In genomic region chr19:55340144-55340783, GRCh38 we compare ENCODE assay signal across 8 cellular contexts. TPM values are rescaled to one million over a fixed set of nuclear protein-coding genes. Genes with fewer than 3 reads are reported as not detected.
DNase-seq lines count a peak whose midpoint lies in the region; ATAC-seq and TF ChIP-seq lines count a peak whose summit lies in the region.

No MANE protein-coding gene starts in this region.

- H3K79me2 ChIP-seq in Loucy (ENCODE audit: insufficient read depth, low read length): peaks cover 29% of the 10 kb centered on the region

- no peaks in the 10 kb centered on the region for H3K9me2 ChIP-seq in Loucy (replicated peaks; ENCODE audit: low read depth, low read length)

- BruUV-seq in MCF 10A (replicated peaks; lab: Mats Ljungman, UMichigan): no TSS peak

- H4K20me1 ChIP-seq in BLaER1 treated with 17β-estradiol and CSF1 and Interleukin-3, amounts not matched to agents 10 nM and 100 nM: peaks cover 6 to 36% (median 10%) of the 10 kb centered on the region in 11 experiments; a peak in 14 of 22 replicates
- peaks cover 25% of the 10 kb centered on the region for H4K20me1 ChIP-seq in Loucy (ENCODE audit: insufficient read depth, low read length, poor library complexity, severe bottlenecking)

- POLR2A ChIA-PET in MCF 10A (lab: Yijun Ruan, JAX): interaction anchor here (0.7 to 5.1 kb wide), 9 partner anchors 18 to 222 kb away, joined by 3 to 98 read pairs (median 5); partner anchors contain the start of genes IL11, PPP1R12C, PPP6R1 and RPL28

- intact Hi-C loops in MCF 10A (cut with micrococcal nuclease): no loop called here
- intact Hi-C loops in aorta (cut with DNase I): loop anchor here in 1 of 2 donors (5.0 kb wide), 1 partner anchor 42 kb away; the partner anchor contains the start of gene TMEM238

- peak overlapping the region; percentile 100 for H3K27ac Mint-ChIP-seq in MCF 10A (ENCODE audit: low read depth, unreplicated experiment)

- H3K4me2 ChIP-seq in BLaER1 treated with 17β-estradiol and CSF1 and Interleukin-3, amounts not matched to agents 10 nM and 100 nM: peak overlapping the region; percentile 96 to 100 (median 99)
- peak overlapping the region; percentile 95 for H3K4me2 ChIP-seq in Loucy (ENCODE audit: low read depth, low read length, poor library complexity, severe bottlenecking)

- no peak overlapping the region for H2AFZ ChIP-seq in Loucy (ENCODE audit: low read length)

- CTCF ChIA-PET in MCF 10A (lab: Yijun Ruan, JAX): interaction anchor here (0.6 to 1.0 kb wide), 2 partner anchors 9 to 127 kb away, joined by 3 to 8 read pairs; no protein-coding TSS in a partner anchor

- TF ChIP-seq CTCF in Loucy (conservative IDR thresholded peaks at IDR 0.05; ENCODE audit: low read length) (no peak), MCF 10A (IDR thresholded peaks at IDR 0.05; ENCODE audit: unreplicated experiment) (no peak)

- H3K4me3 ChIP-seq in BLaER1 treated with 17β-estradiol and CSF1 and Interleukin-3, amounts not matched to agents 10 nM and 100 nM: peak overlapping the region; percentile 68 to 85 (median 77)
- H3K4me3 ChIP-seq in Loucy (ENCODE audit: low read length, poor library complexity, severe bottlenecking) (peak overlapping the region; percentile 99), mesodermal cell (ENCODE audit: extremely low read depth, insufficient read depth, low read length, poor library complexity, severe bottlenecking) (peak overlapping the region; percentile 77), aorta (ENCODE audit: low read length in 2 of 2) (peak overlapping the region; percentile 48 to 56)

- H3K4me3 Mint-ChIP-seq in MCF 10A (ENCODE audit: unreplicated experiment): peak overlapping the region; percentile 80

- peaks cover 16 to 38% (median 22%) of the 10 kb centered on the region in 11 experiments; a peak in 21 of 22 replicates for H3K36me3 ChIP-seq in BLaER1 treated with 17β-estradiol and CSF1 and Interleukin-3, amounts not matched to agents 10 nM and 100 nM
- H3K36me3 ChIP-seq in Loucy (ENCODE audit: insufficient read depth, low read length): no peaks in the 10 kb centered on the region
- peaks cover 34% of the 10 kb centered on the region for H3K36me3 ChIP-seq in mesodermal cell (ENCODE audit: control insufficient read depth, insufficient read depth, low read length)
- no peaks in the 10 kb centered on the region for H3K36me3 ChIP-seq in aorta (ENCODE audit: control insufficient read depth in 1 of 2, insufficient read depth in 2 of 2, low read length in 1 of 2)

- peaks cover 36% of the 10 kb centered on the region for H3K36me3 Mint-ChIP-seq in MCF 10A (ENCODE audit: insufficient read depth, unreplicated experiment)

- H3K9me3 Mint-ChIP-seq in MCF 10A (ENCODE audit: unreplicated experiment): no peaks in the 10 kb centered on the region

- H3K9me3 ChIP-seq in BLaER1 treated with 17β-estradiol and CSF1 and Interleukin-3, amounts not matched to agents 10 nM and 100 nM (replicated peaks in 1 of 11): no peaks in the 10 kb centered on the region
- no peaks in the 10 kb centered on the region for H3K9me3 ChIP-seq in Loucy (ENCODE audit: insufficient read depth, low read depth, low read length)
- H3K9me3 ChIP-seq in mesodermal cell (ENCODE audit: control insufficient read depth, low read length): no peaks in the 10 kb centered on the region
- no peaks in the 10 kb centered on the region for H3K9me3 ChIP-seq in aorta (ENCODE audit: control insufficient read depth, low read length)

- peak overlapping the region; percentile 77 to 87 (median 81) for H3K27ac ChIP-seq in BLaER1 treated with 17β-estradiol and CSF1 and Interleukin-3, amounts not matched to agents 10 nM and 100 nM
- H3K27ac ChIP-seq in mesodermal cell (ENCODE audit: low read depth, low read length, severe bottlenecking) (peak overlapping the region; percentile 59), aorta (ENCODE audit: low read depth in 1 of 2, low read length in 2 of 2) (no peak overlapping the region)

- H3F3A ChIP-seq in Loucy (ENCODE audit: low read depth): no peaks in the 10 kb centered on the region

- peak overlapping the region; percentile 84 to 92 (median 89) for H3K9ac ChIP-seq in BLaER1 treated with 17β-estradiol and CSF1 and Interleukin-3, amounts not matched to agents 10 nM and 100 nM
- H3K9ac ChIP-seq in Loucy (ENCODE audit: low read depth, low read length, poor library complexity, severe bottlenecking): peak overlapping the region; percentile 99

- H3K4me1 ChIP-seq in BLaER1 treated with 17β-estradiol and CSF1 and Interleukin-3, amounts not matched to agents 10 nM and 100 nM: peaks cover 26 to 61% (median 54%) of the 10 kb centered on the region in 10 experiments
- H3K4me1 ChIP-seq in Loucy (ENCODE audit: insufficient read depth, low read length, poor library complexity, severe bottlenecking) (peaks cover 29% of the 10 kb centered on the region), mesodermal cell (ENCODE audit: control insufficient read depth, insufficient read depth, low read length, poor library complexity, severe bottlenecking) (peaks cover 12% of the 10 kb centered on the region), aorta (ENCODE audit: control insufficient read depth in 1 of 2, insufficient read depth in 2 of 2, low read length in 2 of 2) (no peaks in the 10 kb centered on the region)

- peaks cover 39% of the 10 kb centered on the region for H3K4me1 Mint-ChIP-seq in MCF 10A (ENCODE audit: insufficient read depth, unreplicated experiment)

- 6% methylated on average over 13 to 15 of the region's 15 CpGs for WGBS in mesodermal cell (ENCODE audit: insufficient coverage in 2 of 2), 2 experiments
- WGBS in aorta, 2 donors: 3 to 9% methylated on average over 12 to 15 of the region's 15 CpGs

- no peaks in the 10 kb centered on the region for H3K27me3 ChIP-seq in BLaER1 treated with 17β-estradiol and CSF1 and Interleukin-3, amounts not matched to agents 10 nM and 100 nM
- H3K27me3 ChIP-seq in Loucy (ENCODE audit: insufficient read depth, low read length, poor library complexity, severe bottlenecking) (no peaks in the 10 kb centered on the region), aorta (ENCODE audit: control insufficient read depth in 1 of 2, insufficient read depth in 2 of 2, low read length in 1 of 2) (no peaks in the 10 kb centered on the region)

- ATAC-seq in aorta (ENCODE audit: low FRiP score) (no peak), HG03442 (IDR thresholded peaks at IDR 0.05; ENCODE audit: unreplicated experiment) (no peak), GM21529 (IDR thresholded peaks at IDR 0.05; ENCODE audit: unreplicated experiment) (no peak)

- no peak for DNase-seq in MCF 10A (ENCODE audit: unreplicated experiment)
- no peak for DNase-seq in aorta
- DNase-seq in NCI-H187 (lab: John Stamatoyannopoulos, UW): no peak

- H3K27me3 Mint-ChIP-seq in MCF 10A (ENCODE audit: insufficient read depth, unreplicated experiment): no peaks in the 10 kb centered on the region

RNA-seq across cellular contexts. Expression of gene KMT5C, which starts 0.6 kb away (rescaled TPM):
- total RNA-seq in MCF 10A (2022): 12.9 and 16.8 TPM in 2 replicates
- polyA plus RNA-seq in mesodermal cell (2013, experiment 1 of 2): 28.9 TPM
- polyA plus RNA-seq in mesodermal cell (2013, experiment 2 of 2): 23.8 TPM
- total RNA-seq in aorta: 10 to 100 TPM in 1 of 2 donors, 1 to 10 TPM in 1; 4.5 to 12.8 TPM
- polyA plus RNA-seq in aorta: 10 to 100 TPM in 1 of 2 donors, 1 to 10 TPM in 1; 3.4 to 13.2 TPM

RNA-seq across cellular contexts. Expression of gene COX6B2, which starts 14.3 kb away (rescaled TPM):
- total RNA-seq in MCF 10A (2022) (0.33 and 0.93 TPM in 2 replicates), aorta (under 1 TPM; 0.19 to 0.99 TPM)
- polyA plus RNA-seq in mesodermal cell (2013, experiment 1 of 2): 5.6 TPM
- 1.2 TPM for polyA plus RNA-seq in mesodermal cell (2013, experiment 2 of 2)
- not detected for polyA plus RNA-seq in aorta

RNA-seq across cellular contexts. Expression of gene TMEM150B, which starts 15.1 kb away (rescaled TPM):
- total RNA-seq in MCF 10A (2022): not detected in 2 replicates
- polyA plus RNA-seq in mesodermal cell (2013, experiment 1 of 2): not detected
- not detected for polyA plus RNA-seq in mesodermal cell (2013, experiment 2 of 2)
- total RNA-seq in aorta: 1 to 10 TPM; 2.9 to 9.6 TPM
- 1 to 10 TPM in 1 of 2 donors, under 1 TPM in 1; 0.72 to 5.5 TPM for polyA plus RNA-seq in aorta

RNA-seq across cellular contexts. Expression of gene GARIN5B, which starts 22.8 kb away (rescaled TPM):
- total RNA-seq in MCF 10A (2022) (not detected in 2 replicates), aorta (not detected)
- polyA plus RNA-seq in mesodermal cell (2013, experiment 1 of 2): 0.44 TPM
- polyA plus RNA-seq in mesodermal cell (2013, experiment 2 of 2): 0.20 TPM
- polyA plus RNA-seq in aorta: not detected

RNA-seq across cellular contexts. Expression of gene IL11, which starts 30.0 kb away (rescaled TPM):
- total RNA-seq in MCF 10A (2022) (4.2 TPM in 2 replicates), aorta (under 1 TPM; 0.23 to 0.27 TPM)
- 33.4 TPM for polyA plus RNA-seq in mesodermal cell (2013, experiment 1 of 2)
- polyA plus RNA-seq in mesodermal cell (2013, experiment 2 of 2): 27.1 TPM
- 1 to 10 TPM in 1 of 2 donors, not detected in 1; 2.1 TPM for polyA plus RNA-seq in aorta

Comparison
In these comparisons a context has a peak if more than half of its experiments do, and no peak if none do; other contexts are left out.
1. H3K27ac ChIP-seq: peak in BLaER1 treated with 17β-estradiol and CSF1 and Interleukin-3, amounts not matched to agents 10 nM and 100 nM (11 of 11) and mesodermal cell (single experiment); none in aorta (0 of 2).
2. Peak in every context shown above with its lines, with median percentiles within 50 percentile points of each other: H3K4me3 ChIP-seq.